ENCODE assay signal across 11 cellular contexts in genomic region chr2:85911836-85912692, GRCh38. TPM values are rescaled to one million over a fixed set of nuclear protein-coding genes. Genes with fewer than 3 reads are reported as not detected.
DNase-seq lines count a peak whose midpoint lies in the region; ATAC-seq, FAIRE-seq and TF ChIP-seq lines count a peak whose summit lies in the region.
"Had no signal": no experiment of that assay in that cellular context is flagged by ENCODE, and none has a peak within 500 bp of the region (broad histone marks: within the 10 kb centered on the region; RNA-seq: fewer than 3 reads in every experiment).

No MANE protein-coding gene starts in this region.

- H3K9me3 ChIP-seq in SJSA1 (replicated peaks), result no peaks in the 10 kb centered on the region
- no peaks in the 10 kb centered on the region for H3K9me3 ChIP-seq in fibroblast of lung (ENCODE audit: control insufficient read depth, insufficient read depth, low read depth, low read length)
- H3K9me3 ChIP-seq in psoas muscle, result no peaks in the 10 kb centered on the region

- H3K79me2 ChIP-seq in fibroblast of lung (ENCODE audit: control insufficient read depth, insufficient read depth, low read length), result no peaks in the 10 kb centered on the region

- H3K27ac ChIP-seq in SJSA1 (peak overlapping the region; percentile 81), fibroblast of lung (ENCODE audit: insufficient read depth, low read length) (no peak overlapping the region), psoas muscle (peak overlapping the region; percentile 33)

- no peaks in the 10 kb centered on the region for H4K20me1 ChIP-seq in fibroblast of lung (ENCODE audit: control insufficient read depth, extremely low read depth, insufficient read depth, low read length)

- H3K9ac ChIP-seq in fibroblast of lung (ENCODE audit: insufficient read depth, low read length), result no peak overlapping the region

- peak; percentile 53 to 59 (median 56) for ATAC-seq in psoas muscle
- ATAC-seq in GM19463 (IDR thresholded peaks at IDR 0.05; ENCODE audit: unreplicated experiment), result no peak
- no peak for ATAC-seq in HG02852 (IDR thresholded peaks at IDR 0.05; ENCODE audit: unreplicated experiment)
- ATAC-seq in stimulated activated naive CD8-positive, alpha-beta T cell treated with anti-CD3 and anti-CD28 coated beads, Interleukin-15, Interleukin-2, amounts not matched to agents 100 U/mL and 50 U/mL, for 24 hours, result no peak

- H3K27me3 ChIP-seq in SJSA1 (replicated peaks) (no peaks in the 10 kb centered on the region), fibroblast of lung (ENCODE audit: control insufficient read depth, insufficient read depth, low read length) (no peaks in the 10 kb centered on the region), psoas muscle (ENCODE audit: insufficient read depth in 3 of 3, low read length in 2 of 3) (no peaks in the 10 kb centered on the region)

- DNase-seq in D721Med (ENCODE audit: insufficient read length, low spot score) (peak; percentile 36), SJSA1 (ENCODE audit: low read depth in 1 of 2, low spot score in 2 of 2) (peak; percentile 87 to 92), fibroblast of lung (ENCODE audit: low read depth in 2 of 2) (peak; percentile 36 to 90), psoas muscle (peak in 1 of 2 donors; percentile 60)
- no peak for DNase-seq in stimulated activated naive CD8-positive, alpha-beta T cell treated with anti-CD3 and anti-CD28 coated beads, Interleukin-15, Interleukin-2, amounts not matched to agents 100 U/mL and 50 U/mL, for 24 hours
- DNase-seq in effector CD4-positive, alpha-beta T cell, result no peak
- DNase-seq: activated naive CD4-positive, alpha-beta T cell treated with anti-CD3 and anti-CD28 coated beads for 36 hours; Kasumi-1; SW 1271 had no signal

- peak overlapping the region; percentile 49 for H3K4me2 ChIP-seq in fibroblast of lung (ENCODE audit: extremely low read depth, insufficient read depth, low read length)

- intact Hi-C loops in psoas muscle (cut with DNase I), result no loop called here

- 44 to 63% (median 45%) methylated on average over 7 of the region's 7 CpGs for WGBS in psoas muscle, 3 donors

- TF ChIP-seq CTCF in D721Med (IDR thresholded peaks at IDR 0.05; ENCODE audit: insufficient read depth, missing control alignments), result no peak
- TF ChIP-seq CTCF in fibroblast of lung (conservative IDR thresholded peaks at IDR 0.05 in 1 of 2, IDR thresholded peaks at IDR 0.05 in 1 of 2; ENCODE audit: low read depth in 1 of 2, low read length in 2 of 2), result no peak
- no peak for TF ChIP-seq CTCF in psoas muscle (IDR thresholded peaks at IDR 0.05)

- FAIRE-seq in D721Med (lab: Jason Lieb, UNC), result no peak

- H3K4me1 ChIP-seq in SJSA1 (replicated peaks), result peaks cover 65% of the 10 kb centered on the region
- no peaks in the 10 kb centered on the region for H3K4me1 ChIP-seq in fibroblast of lung (ENCODE audit: control insufficient read depth, extremely low read depth, insufficient read depth, low read length)
- H3K4me1 ChIP-seq in psoas muscle, result peaks cover 6% of the 10 kb centered on the region

- H2AFZ ChIP-seq in fibroblast of lung (ENCODE audit: low read length), result no peak overlapping the region

- H3K4me3 ChIP-seq in SJSA1, result no peak overlapping the region
- no peak overlapping the region for H3K4me3 ChIP-seq in fibroblast of lung (replicated peaks in 1 of 4; ENCODE audit: control extremely low read depth in 1 of 4, insufficient read depth in 1 of 4, low read depth in 3 of 4, low read length in 4 of 4)
- no peak overlapping the region for H3K4me3 ChIP-seq in psoas muscle

- no peaks in the 10 kb centered on the region for H3K36me3 ChIP-seq in SJSA1
- H3K36me3 ChIP-seq in fibroblast of lung (ENCODE audit: control insufficient read depth, insufficient read depth, low read length), result no peaks in the 10 kb centered on the region
- no peaks in the 10 kb centered on the region for H3K36me3 ChIP-seq in psoas muscle (ENCODE audit: insufficient read depth in 1 of 2, low read depth in 1 of 2)

RNA-seq across cellular contexts. Expression of gene ST3GAL5, which starts 23.3 kb away (rescaled TPM):
- total RNA-seq in SJSA1 (2014; rRNA removed; shearing (Covaris generic)), result 84.5 and 89.7 TPM in 2 replicates
- total RNA-seq in fibroblast of lung (10.3 and 10.9 TPM in 2 replicates), psoas muscle (10 to 100 TPM in 3 of 4 donors, 1 to 10 TPM in 1; 7.9 to 19.5 (median 12.4) TPM)
- polyA plus RNA-seq in fibroblast of lung (6.2 and 13.8 TPM in 2 replicates), psoas muscle (10 to 100 TPM; 14.6 to 35.6 (median 15.3) TPM)
- polyA plus RNA-seq in fibroblast of lung (2012), result 4.5 and 7.9 TPM in 2 replicates
- 7.7 and 9.7 TPM in 2 replicates for polyA minus RNA-seq in fibroblast of lung (ENCODE audit: low replicate concordance)

Comparison
In these comparisons a context has a peak if more than half of its experiments do, and no peak if none do; other contexts are left out.
1. DNase-seq: peak in D721Med (single experiment), SJSA1 (2 of 2) and fibroblast of lung (2 of 2); none in stimulated activated naive CD8-positive, alpha-beta T cell treated with anti-CD3 and anti-CD28 coated beads, Interleukin-15, Interleukin-2, amounts not matched to agents 100 U/mL and 50 U/mL, for 24 hours (single experiment) and effector CD4-positive, alpha-beta T cell (single experiment).
2. ATAC-seq: peak in psoas muscle (4 of 4); none in GM19463 (single experiment), HG02852 (single experiment) and stimulated activated naive CD8-positive, alpha-beta T cell treated with anti-CD3 and anti-CD28 coated beads, Interleukin-15, Interleukin-2, amounts not matched to agents 100 U/mL and 50 U/mL, for 24 hours (single experiment).